ENCODE assay signal across 16 cellular contexts in the genomic region with DNA sequence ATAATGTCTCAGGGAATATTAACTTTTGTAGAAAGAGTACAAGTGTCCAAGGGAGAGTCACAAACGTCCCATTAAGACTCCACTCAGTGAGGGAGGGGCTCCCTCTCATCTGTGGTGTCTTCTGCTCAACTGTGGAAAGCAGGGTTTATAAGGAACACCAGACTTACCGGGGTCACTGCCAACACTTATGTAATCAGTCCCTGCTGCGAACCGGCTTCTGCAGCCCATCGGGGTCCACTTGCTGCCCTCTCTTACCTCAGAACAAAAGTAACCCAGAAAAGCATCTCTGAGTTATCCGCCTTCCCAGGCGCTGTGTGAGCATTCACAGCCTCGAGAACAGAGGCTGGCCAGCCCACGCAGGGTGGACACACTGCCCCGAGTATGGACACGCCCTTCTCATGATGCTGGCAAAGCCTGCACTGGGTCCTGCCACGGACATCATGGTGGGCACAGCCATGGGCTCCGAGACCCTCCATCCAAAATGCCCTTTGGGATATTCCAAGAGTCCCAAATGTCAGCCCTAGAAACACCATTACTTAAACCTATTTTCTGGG.
DNase-seq lines count a peak whose midpoint lies in the region; ATAC-seq and TF ChIP-seq lines count a peak whose summit lies in the region.
"Had no signal": no experiment of that assay in that cellular context is flagged by ENCODE, and none has a peak within 500 bp of the region (broad histone marks: within the 10 kb centered on the region; RNA-seq: fewer than 3 reads in every experiment).

No MANE protein-coding gene starts in this region.

- DNase-seq in activated CD8-positive, alpha-beta T cell treated with anti-CD3 and anti-CD28 coated beads for 36 hours = no peak
- no peak for DNase-seq in activated CD8-positive, alpha-beta T cell treated with anti-CD3 and anti-CD28 coated beads, Interleukin-2, amount 10 ng/mL, durations not matched to agents 7 days and 5 days
- DNase-seq in cerebellar cortex (ENCODE audit: low spot score) (peak; percentile 48), osteocyte (ENCODE audit: extremely low spot score, unreplicated experiment) (peak; percentile 27), NCI-H2227 treated with DMSO at 0.1 percent for 48 hours (lab: John Stamatoyannopoulos, UW) (no peak), NOMO-1 (lab: John Stamatoyannopoulos, UW; ENCODE audit: unreplicated experiment in 2 of 2) (no peak)
- DNase-seq: activated naive CD4-positive, alpha-beta T cell treated with anti-CD3 and anti-CD28 coated beads, Interleukin-2, amount 50 U/mL, for 16 hours; foreskin fibroblast; MG63; NCI-H1436 treated with DMSO at 0.1 percent for 48 hours; NCI-H748 treated with DMSO at 0.1 percent for 48 hours; stimulated activated CD4-positive, alpha-beta T cell treated with anti-CD3 and anti-CD28 coated beads, Interleukin-4, amount 100 ng/mL, for 1 hour had no signal

- intact Hi-C loops in activated CD8-positive, alpha-beta T cell treated with anti-CD3 and anti-CD28 coated beads for 36 hours (cut with micrococcal nuclease) = loop anchor here (5.0 kb wide), 1 partner anchor 36 kb away; no protein-coding TSS in a partner anchor

- H3K27ac Mint-ChIP-seq in activated CD8-positive, alpha-beta T cell treated with anti-CD3 and anti-CD28 coated beads for 36 hours = peak overlapping the region; percentile 93
- H3K27ac Mint-ChIP-seq in activated CD8-positive, alpha-beta T cell treated with anti-CD3 and anti-CD28 coated beads, Interleukin-2, amount 10 ng/mL, durations not matched to agents 7 days and 5 days = no peak overlapping the region
- H3K27ac Mint-ChIP-seq in IgD-negative memory B cell = peak overlapping the region; percentile 59 to 98 (median 93)
- no peak overlapping the region for H3K27ac Mint-ChIP-seq in osteocyte (ENCODE audit: unreplicated experiment)

- H3K36me3 Mint-ChIP-seq in activated CD8-positive, alpha-beta T cell treated with anti-CD3 and anti-CD28 coated beads for 36 hours (ENCODE audit: low read depth) = peaks cover 61% of the 10 kb centered on the region
- H3K36me3 Mint-ChIP-seq in activated CD8-positive, alpha-beta T cell treated with anti-CD3 and anti-CD28 coated beads, Interleukin-2, amount 10 ng/mL, durations not matched to agents 7 days and 5 days (ENCODE audit: low read depth) = peaks cover 53% of the 10 kb centered on the region
- H3K36me3 Mint-ChIP-seq in IgD-negative memory B cell = peaks cover 5% of the 10 kb centered on the region
- peaks cover 30% of the 10 kb centered on the region for H3K36me3 Mint-ChIP-seq in osteocyte (ENCODE audit: unreplicated experiment)
- H3K36me3 Mint-ChIP-seq: natural killer cell treated with Interleukin-12 subunit alpha and Interleukin-12 subunit beta and Interleukin-15 and Interleukin-18, amount 100 ng/mL, for 72 hours had no signal

- peaks cover 2% of the 10 kb centered on the region for H3K9me3 Mint-ChIP-seq in activated CD8-positive, alpha-beta T cell treated with anti-CD3 and anti-CD28 coated beads for 36 hours
- no peaks in the 10 kb centered on the region for H3K9me3 Mint-ChIP-seq in activated CD8-positive, alpha-beta T cell treated with anti-CD3 and anti-CD28 coated beads, Interleukin-2, amount 10 ng/mL, durations not matched to agents 7 days and 5 days (ENCODE audit: insufficient read depth)
- H3K9me3 Mint-ChIP-seq in IgD-negative memory B cell (no peaks in the 10 kb centered on the region), osteocyte (ENCODE audit: unreplicated experiment) (no peaks in the 10 kb centered on the region)
- H3K9me3 Mint-ChIP-seq: natural killer cell treated with Interleukin-12 subunit alpha and Interleukin-12 subunit beta and Interleukin-15 and Interleukin-18, amount 100 ng/mL, for 72 hours had no signal

- TF ChIP-seq CTCF in activated CD8-positive, alpha-beta T cell treated with anti-CD3 and anti-CD28 coated beads for 36 hours (IDR thresholded peaks at IDR 0.05) = no peak
- TF ChIP-seq CTCF in osteocyte (IDR thresholded peaks at IDR 0.05) = no peak

- no peak overlapping the region for H3K4me3 Mint-ChIP-seq in activated CD8-positive, alpha-beta T cell treated with anti-CD3 and anti-CD28 coated beads for 36 hours
- H3K4me3 Mint-ChIP-seq in activated CD8-positive, alpha-beta T cell treated with anti-CD3 and anti-CD28 coated beads, Interleukin-2, amount 10 ng/mL, durations not matched to agents 7 days and 5 days = no peak overlapping the region
- H3K4me3 Mint-ChIP-seq in IgD-negative memory B cell (peak overlapping the region in 2 of 4 donors; percentile 13 to 87), osteocyte (ENCODE audit: unreplicated experiment) (no peak overlapping the region)
- H3K4me3 Mint-ChIP-seq: natural killer cell treated with Interleukin-12 subunit alpha and Interleukin-12 subunit beta and Interleukin-15 and Interleukin-18, amount 100 ng/mL, for 72 hours had no signal

- H3K4me1 Mint-ChIP-seq in activated CD8-positive, alpha-beta T cell treated with anti-CD3 and anti-CD28 coated beads for 36 hours (ENCODE audit: low read depth) = peaks cover 89% of the 10 kb centered on the region
- peaks cover 71% of the 10 kb centered on the region for H3K4me1 Mint-ChIP-seq in activated CD8-positive, alpha-beta T cell treated with anti-CD3 and anti-CD28 coated beads, Interleukin-2, amount 10 ng/mL, durations not matched to agents 7 days and 5 days (ENCODE audit: low read depth)
- H3K4me1 Mint-ChIP-seq in IgD-negative memory B cell = peaks cover 71 to 90% (median 84%) of the 10 kb centered on the region in 3 donors
- peaks cover 35% of the 10 kb centered on the region for H3K4me1 Mint-ChIP-seq in osteocyte (ENCODE audit: unreplicated experiment)

- CTCF ChIA-PET in activated CD8-positive, alpha-beta T cell treated with anti-CD3 and anti-CD28 coated beads for 36 hours (lab: Charles Lee) = no interaction called here
- CTCF ChIA-PET in activated CD8-positive, alpha-beta T cell treated with anti-CD3 and anti-CD28 coated beads, Interleukin-2, amount 10 ng/mL, durations not matched to agents 7 days and 5 days (lab: Charles Lee) = no interaction called here

- no peak for ATAC-seq in activated CD8-positive, alpha-beta T cell treated with anti-CD3 and anti-CD28 coated beads for 36 hours
- ATAC-seq in activated CD8-positive, alpha-beta T cell treated with anti-CD3 and anti-CD28 coated beads, Interleukin-2, amount 10 ng/mL, durations not matched to agents 7 days and 5 days = no peak
- ATAC-seq in HG02759 (IDR thresholded peaks at IDR 0.05; ENCODE audit: unreplicated experiment) = no peak
- ATAC-seq: natural killer cell treated with Interleukin-12 subunit alpha and Interleukin-12 subunit beta and Interleukin-15 and Interleukin-18, amount 100 ng/mL, for 72 hours; Panc1 had no signal

- no peaks in the 10 kb centered on the region for H3K27me3 Mint-ChIP-seq in activated CD8-positive, alpha-beta T cell treated with anti-CD3 and anti-CD28 coated beads for 36 hours
- H3K27me3 Mint-ChIP-seq in activated CD8-positive, alpha-beta T cell treated with anti-CD3 and anti-CD28 coated beads, Interleukin-2, amount 10 ng/mL, durations not matched to agents 7 days and 5 days (ENCODE audit: low read depth) = no peaks in the 10 kb centered on the region
- no peaks in the 10 kb centered on the region for H3K27me3 Mint-ChIP-seq in IgD-negative memory B cell
- H3K27me3 Mint-ChIP-seq in osteocyte (ENCODE audit: unreplicated experiment) = no peaks in the 10 kb centered on the region
- H3K27me3 Mint-ChIP-seq: natural killer cell treated with Interleukin-12 subunit alpha and Interleukin-12 subunit beta and Interleukin-15 and Interleukin-18, amount 100 ng/mL, for 72 hours had no signal

- POLR2A ChIA-PET in activated CD8-positive, alpha-beta T cell treated with anti-CD3 and anti-CD28 coated beads for 36 hours (lab: Charles Lee) = no interaction called here
- POLR2A ChIA-PET in activated CD8-positive, alpha-beta T cell treated with anti-CD3 and anti-CD28 coated beads, Interleukin-2, amount 10 ng/mL, durations not matched to agents 7 days and 5 days (lab: Charles Lee) = no interaction called here

Comparison
In these comparisons a context has a peak if more than half of its experiments do, and no peak if none do; other contexts are left out.
1. H3K27ac Mint-ChIP-seq: peak in activated CD8-positive, alpha-beta T cell treated with anti-CD3 and anti-CD28 coated beads for 36 hours (single experiment) and IgD-negative memory B cell (3 of 3); none in activated CD8-positive, alpha-beta T cell treated with anti-CD3 and anti-CD28 coated beads, Interleukin-2, amount 10 ng/mL, durations not matched to agents 7 days and 5 days (single experiment) and osteocyte (single experiment).
2. DNase-seq: peak in cerebellar cortex (single experiment) and osteocyte (single experiment); none in activated CD8-positive, alpha-beta T cell treated with anti-CD3 and anti-CD28 coated beads for 36 hours (single experiment), activated CD8-positive, alpha-beta T cell treated with anti-CD3 and anti-CD28 coated beads, Interleukin-2, amount 10 ng/mL, durations not matched to agents 7 days and 5 days (single experiment), NCI-H2227 treated with DMSO at 0.1 percent for 48 hours (single experiment) and NOMO-1 (0 of 2).